Comparison of ENCODE assay signal across 9 cellular contexts in genomic region chr9:113955076-113955752, GRCh38.
DNase-seq lines count a peak whose midpoint lies in the region; TF ChIP-seq lines count a peak whose summit lies in the region.
"Had no signal": no experiment of that assay in that cellular context is flagged by ENCODE, and none has a peak within 500 bp of the region (broad histone marks: within the 10 kb centered on the region; RNA-seq: fewer than 3 reads in every experiment).

No MANE protein-coding gene starts in this region.

- H3K9me3 Mint-ChIP-seq in nephron, result no peaks in the 10 kb centered on the region
- H3K9me3 Mint-ChIP-seq: activated T-cell treated with anti-CD3 and anti-CD28 coated beads, Interleukin-2, amount 50 U/mL, for 72 hours had no signal

- peak overlapping the region in 1 of 3 experiments; percentile 0 for H3K4me3 Mint-ChIP-seq in nephron
- H3K4me3 Mint-ChIP-seq: activated T-cell treated with anti-CD3 and anti-CD28 coated beads, Interleukin-2, amount 50 U/mL, for 72 hours had no signal

- H3K4me1 Mint-ChIP-seq in nephron, result peaks cover 68% of the 10 kb centered on the region

- H3K27ac Mint-ChIP-seq in nephron, result peak overlapping the region; percentile 87 to 95 (median 91)
- H3K27ac Mint-ChIP-seq: activated T-cell treated with anti-CD3 and anti-CD28 coated beads, Interleukin-2, amount 50 U/mL, for 72 hours had no signal

- H3K36me3 Mint-ChIP-seq in nephron (ENCODE audit: low read depth), result peaks cover 3% of the 10 kb centered on the region

- no peaks in the 10 kb centered on the region for H3K27me3 Mint-ChIP-seq in nephron (ENCODE audit: low read depth)

- no peak for TF ChIP-seq CTCF in nephron (IDR thresholded peaks at IDR 0.05; ENCODE audit: unreplicated experiment in 3 of 3)

- peak; percentile 65 for DNase-seq in AG08396 (ENCODE audit: low spot score)
- peak; percentile 79 for DNase-seq in MV-4-11 (lab: John Stamatoyannopoulos, UW)
- peak; percentile 41 for DNase-seq in epidermal melanocyte (ENCODE audit: insufficient read length, low spot score)
- no peak for DNase-seq in HK-2 (ENCODE audit: unreplicated experiment)
- no peak for DNase-seq in activated CD4-positive, alpha-beta T cell treated with anti-CD3 and anti-CD28 coated beads for 48 hours
- no peak for DNase-seq in NCI-H1092 (lab: John Stamatoyannopoulos, UW)
- DNase-seq in DMS79 treated with DMSO at 0.1 percent for 48 hours (lab: John Stamatoyannopoulos, UW), result no peak
- DNase-seq: activated T-cell treated with anti-CD3 and anti-CD28 coated beads, Interleukin-2, amount 50 U/mL, for 72 hours had no signal

Comparison
In these comparisons a context has a peak if more than half of its experiments do, and no peak if none do; other contexts are left out.
1. DNase-seq: peak in AG08396 (single experiment), MV-4-11 (single experiment) and epidermal melanocyte (single experiment); none in HK-2 (single experiment), activated CD4-positive, alpha-beta T cell treated with anti-CD3 and anti-CD28 coated beads for 48 hours (single experiment), NCI-H1092 (single experiment) and DMS79 treated with DMSO at 0.1 percent for 48 hours (single experiment).